In genomic region chr12:47874316-47874715, GRCh38 we compare ENCODE assay signal across 22 cellular contexts. TPM values are rescaled to one million over a fixed set of nuclear protein-coding genes. Genes with fewer than 3 reads are reported as not detected.
"Had no signal": no experiment of that assay in that cellular context is flagged by ENCODE, and none has a peak within 500 bp of the region (broad histone marks: within the 10 kb centered on the region; RNA-seq: fewer than 3 reads in every experiment).

No MANE protein-coding gene starts in this region.

- H3K4me3 ChIP-seq: cardiac muscle cell had no signal

- H3K36me3 Mint-ChIP-seq: WTC11 had no signal

- H3K27ac ChIP-seq: brain microvascular endothelial cell, cardiac muscle cell, KMS-11 had no signal

- H3K27ac Mint-ChIP-seq: WTC11 had no signal

- H3K4me3 Mint-ChIP-seq: activated CD4-positive, alpha-beta memory T cell treated with anti-CD3 and anti-CD28 coated beads for 36 hours; WTC11 had no signal

- DNase-seq: activated CD4-positive, alpha-beta memory T cell treated with anti-CD3 and anti-CD28 coated beads for 36 hours; activated CD4-positive, alpha-beta T cell treated with anti-CD3 and anti-CD28 coated beads for 48 hours; activated CD4-positive, CD25-positive, alpha-beta regulatory T cell treated with anti-CD3 and anti-CD28 coated beads, Interleukin-2, amount 50 U/mL, for 72 hours; activated gamma-delta T cell; activated T-cell treated with anti-CD3 and anti-CD28 coated beads for 4 hours; brain microvascular endothelial cell; NCI-H1092; NCI-H1417; NCI-H1694; NCI-H2029; NCI-H2107; NCI-H2171 treated with DMSO at 0.1 percent for 48 hours; NCI-H345; NCI-H510A; NCI-H526 treated with DMSO at 0.1 percent for 48 hours; NCI-H82; SIG-M5; T-helper 9 cell had no signal

- ATAC-seq: activated naive CD4-positive, alpha-beta T cell treated with anti-CD3 and anti-CD28 coated beads, Interleukin-2, amount 50 U/mL, for 72 hours; WTC11 had no signal

- H3K9me3 Mint-ChIP-seq: activated CD4-positive, alpha-beta memory T cell treated with anti-CD3 and anti-CD28 coated beads for 36 hours; activated naive CD4-positive, alpha-beta T cell treated with anti-CD3 and anti-CD28 coated beads, Interleukin-2, amount 50 U/mL, for 72 hours; WTC11 had no signal

- H3K27me3 Mint-ChIP-seq: activated CD4-positive, alpha-beta memory T cell treated with anti-CD3 and anti-CD28 coated beads for 36 hours had no signal

- H3K36me3 ChIP-seq: cardiac muscle cell had no signal

- H3K9ac ChIP-seq: KMS-11 had no signal

- H3K27me3 ChIP-seq: brain microvascular endothelial cell, cardiac muscle cell had no signal

RNA-seq across cellular contexts. Expression of gene VDR, which starts 30.5 kb away (rescaled TPM):
- total RNA-seq: cardiac muscle cell had no signal
